Comparison of ENCODE assay signal across 10 cellular contexts in genomic region chr7:132066776-132067175, GRCh38.
DNase-seq lines count a peak whose midpoint lies in the region; ATAC-seq and TF ChIP-seq lines count a peak whose summit lies in the region.
"Had no signal": no experiment of that assay in that cellular context is flagged by ENCODE, and none has a peak within 500 bp of the region (broad histone marks: within the 10 kb centered on the region; RNA-seq: fewer than 3 reads in every experiment).

No MANE protein-coding gene starts in this region.

- WGBS in IMR-90 (ENCODE audit: extremely low coverage in 2 of 2, insufficient read length in 1 of 2), 2 experiments, result 0% methylated on average over 5 of the region's 12 CpGs; no CpG with 5 or more reads in 1 of the 2 experiments

- H3K9me3 ChIP-seq in IMR-90 (ENCODE audit: control insufficient read depth, insufficient read depth, low read length) (no peaks in the 10 kb centered on the region), colonic mucosa (no peaks in the 10 kb centered on the region), tibial artery (no peaks in the 10 kb centered on the region), lower lobe of right lung (no peaks in the 10 kb centered on the region), OCI-LY7 (ENCODE audit: low read length) (no peaks in the 10 kb centered on the region)
- H3K9me3 ChIP-seq: body of pancreas had no signal

- no peaks in the 10 kb centered on the region for H4K20me1 ChIP-seq in IMR-90 (ENCODE audit: insufficient read depth, low read length)
- H4K20me1 ChIP-seq in OCI-LY7 (ENCODE audit: insufficient read depth, low read length), result no peaks in the 10 kb centered on the region

- peak overlapping the region; percentile 95 for H2BK120ac ChIP-seq in IMR-90 (ENCODE audit: low read depth, low read length)

- peak overlapping the region; percentile 96; the same call in 2 of the 3 replicates for H2BK15ac ChIP-seq in IMR-90 (ENCODE audit: low read depth, low read length)

- peak; percentile 45 for ATAC-seq in IMR-90 (ENCODE audit: low read depth)
- ATAC-seq in lower lobe of right lung, result no peak
- ATAC-seq: body of pancreas had no signal

- TF ChIP-seq RAD21 in IMR-90 (IDR thresholded peaks at IDR 0.05; ENCODE audit: low read length), result no peak

- POLR2A ChIA-PET in IMR-90 (lab: Charles Lee; ENCODE audit: unreplicated experiment), result no interaction called here
- POLR2A ChIA-PET in OCI-LY7 (lab: Charles Lee), result no interaction called here

- no peaks in the 10 kb centered on the region for H3K9me2 ChIP-seq in OCI-LY7 (ENCODE audit: insufficient read depth, low read length)

- BruUV-seq in IMR-90 (replicated peaks; lab: Mats Ljungman, UMichigan) (no TSS peak), OCI-LY7 (replicated peaks; lab: Mats Ljungman, UMichigan) (no TSS peak)

- H3K27me3 ChIP-seq in IMR-90 (ENCODE audit: control insufficient read depth, insufficient read depth, low read length) (no peaks in the 10 kb centered on the region; the same call in 1 of the 2 replicates), colonic mucosa (no peaks in the 10 kb centered on the region), tibial artery (no peaks in the 10 kb centered on the region), lower lobe of right lung (ENCODE audit: low read depth) (no peaks in the 10 kb centered on the region)
- H3K27me3 ChIP-seq: body of pancreas had no signal

- H3K56ac ChIP-seq in IMR-90 (ENCODE audit: extremely low read depth, insufficient read depth, low read length), result peak overlapping the region; percentile 60; the same call in 1 of the 2 replicates

- H2AK5ac ChIP-seq in IMR-90 (ENCODE audit: low read depth, low read length), result 0 out of 2 replicates have a peak overlapping the region, but pooled peaks have one; percentile 66

- H3K18ac ChIP-seq in IMR-90 (ENCODE audit: low read depth, low read length), result peak overlapping the region; percentile 87

- peaks cover 20% of the 10 kb centered on the region for H3K9me1 ChIP-seq in IMR-90 (ENCODE audit: insufficient read depth, low read length)

- peak overlapping the region; percentile 15; the same call in 1 of the 2 replicates for H3K9ac ChIP-seq in IMR-90 (ENCODE audit: low read depth, low read length)
- H3K9ac ChIP-seq in colonic mucosa (ENCODE audit: low read depth in 2 of 2, low read length in 2 of 2), result no peak overlapping the region

- intact Hi-C loops in IMR-90 (cut with micrococcal nuclease), result no loop called here
- intact Hi-C loops in colonic mucosa (cut with DNase I), result no loop called here
- intact Hi-C loops in tibial artery (cut with DNase I; ENCODE audit: low total_unique reads), result no loop called here
- intact Hi-C loops in lower lobe of right lung (cut with DNase I), result no loop called here
- intact Hi-C loops in OCI-LY7 (cut with micrococcal nuclease; ENCODE audit: unreplicated experiment), result no loop called here

- H3K14ac ChIP-seq in IMR-90 (replicated peaks; ENCODE audit: low read depth, low read length), result peak overlapping the region; percentile 27; the same call in 1 of the 2 replicates

- H3K4ac ChIP-seq in IMR-90 (ENCODE audit: low read depth, low read length), result peak overlapping the region; percentile 98

- H3K79me1 ChIP-seq in IMR-90 (ENCODE audit: low read depth in 1 of 2, low read length in 2 of 2), result no peaks in the 10 kb centered on the region

- peak overlapping the region; percentile 78 for H3K23ac ChIP-seq in IMR-90 (ENCODE audit: low read depth, low read length)

- H3K36me3 ChIP-seq in IMR-90 (ENCODE audit: control insufficient read depth, insufficient read depth, low read length) (no peaks in the 10 kb centered on the region), colonic mucosa (no peaks in the 10 kb centered on the region), tibial artery (no peaks in the 10 kb centered on the region), lower lobe of right lung (no peaks in the 10 kb centered on the region), OCI-LY7 (ENCODE audit: insufficient read depth, low read length) (no peaks in the 10 kb centered on the region)

- H3K27ac ChIP-seq in IMR-90 (ENCODE audit: insufficient read depth, low read length) (peak overlapping the region; percentile 73), colonic mucosa (peak overlapping the region; percentile 40), tibial artery (peak overlapping the region; percentile 76 to 79), lower lobe of right lung (no peak overlapping the region), OCI-LY7 (ENCODE audit: low read depth, low read length, poor library complexity, severe bottlenecking) (no peak overlapping the region)
- H3K27ac ChIP-seq: body of pancreas had no signal

- H2BK5ac ChIP-seq in IMR-90 (ENCODE audit: low read depth, low read length, poor library complexity, severe bottlenecking), result peak overlapping the region; percentile 95

- no peak for TF ChIP-seq POLR2A in IMR-90 (IDR thresholded peaks at IDR 0.05; ENCODE audit: low read depth, low read length)

- H2AFZ ChIP-seq in IMR-90 (replicated peaks; ENCODE audit: low read length, poor library complexity), result peak overlapping the region; percentile 93
- no peak overlapping the region for H2AFZ ChIP-seq in OCI-LY7 (ENCODE audit: low read length)

- H4K5ac ChIP-seq in IMR-90 (ENCODE audit: low read depth, low read length), result peak overlapping the region; percentile 27

- H3K4me1 ChIP-seq in IMR-90 (ENCODE audit: control insufficient read depth, insufficient read depth, low read length) (peaks cover 17% of the 10 kb centered on the region), colonic mucosa (no peaks in the 10 kb centered on the region), tibial artery (peaks cover 0 to 29% (median 27%) of the 10 kb centered on the region in 4 donors), lower lobe of right lung (peaks cover 6% of the 10 kb centered on the region), OCI-LY7 (ENCODE audit: insufficient read depth, low read length, poor library complexity, severe bottlenecking) (no peaks in the 10 kb centered on the region)
- H3K4me1 ChIP-seq: body of pancreas had no signal

- H4K91ac ChIP-seq in IMR-90 (ENCODE audit: insufficient read depth, low read depth, low read length), result peak overlapping the region; percentile 98

- peak overlapping the region; percentile 8 for H2AK9ac ChIP-seq in IMR-90 (replicated peaks; ENCODE audit: low read depth, low read length, poor library complexity)

- H3K4me2 ChIP-seq in IMR-90 (ENCODE audit: low read depth, low read length) (peak overlapping the region; percentile 71), OCI-LY7 (ENCODE audit: low read length) (no peak overlapping the region)

- no peaks in the 10 kb centered on the region for H3K79me2 ChIP-seq in OCI-LY7 (ENCODE audit: insufficient read depth, low read depth, low read length)

- DNase-seq in IMR-90 (peak; percentile 48), colonic mucosa (peak; percentile 28), midbrain (lab: John Stamatoyannopoulos, UW) (peak; percentile 52), tibial artery (peak in 1 of 2 donors; percentile 80), mesenteric fat pad (ENCODE audit: low spot score) (no peak), lower lobe of right lung (no peak), OCI-LY7 (ENCODE audit: low spot score) (no peak)
- DNase-seq: activated CD4-positive, alpha-beta T cell treated with anti-CD3 and anti-CD28 coated beads, Interleukin-2, amount 10 ng/mL, durations not matched to agents 24 days and 14 days; body of pancreas; NCI-H1105 had no signal

- TF ChIP-seq CTCF in IMR-90 (conservative IDR thresholded peaks at IDR 0.05; ENCODE audit: low read depth, low read length), result no peak
- no peak for TF ChIP-seq CTCF in colonic mucosa (IDR thresholded peaks at IDR 0.05)
- no peak for TF ChIP-seq CTCF in tibial artery (IDR thresholded peaks at IDR 0.05)
- TF ChIP-seq CTCF in lower lobe of right lung (IDR thresholded peaks at IDR 0.05), result no peak
- TF ChIP-seq CTCF in OCI-LY7 (conservative IDR thresholded peaks at IDR 0.05; ENCODE audit: low read length), result no peak

- in situ Hi-C loops in IMR-90 (cut with MboI; ENCODE audit: low sequenced_read_pairs), result no loop called here

- H3K4me3 ChIP-seq in IMR-90 (ENCODE audit: insufficient read depth, low read depth, low read length) (no peak overlapping the region), colonic mucosa (no peak overlapping the region), tibial artery (no peak overlapping the region), lower lobe of right lung (no peak overlapping the region), OCI-LY7 (ENCODE audit: low read depth, low read length, poor library complexity, severe bottlenecking) (no peak overlapping the region)
- H3K4me3 ChIP-seq: body of pancreas had no signal

- CTCF ChIA-PET in IMR-90 (lab: Yijun Ruan, JAX), result interaction anchor here (1.2 kb wide), 1 partner anchor 9 kb away, joined by 3 read pairs; no protein-coding TSS in a partner anchor
- CTCF ChIA-PET in OCI-LY7 (lab: Charles Lee; ENCODE audit: unreplicated experiment), result no interaction called here

- peak overlapping the region; percentile 86 to 92 for H4K8ac ChIP-seq in IMR-90 (ENCODE audit: low read depth in 2 of 2, low read length in 2 of 2)

- H2BK20ac ChIP-seq in IMR-90 (ENCODE audit: low read depth, low read length), result peak overlapping the region; percentile 96

- dilution Hi-C loops in IMR-90 (cut with HindIII; ENCODE audit: low sequenced_read_pairs, unreplicated experiment), result no loop called here

TF ChIP-seq in IMR-90, 13 proteins besides CTCF, POLR2A, EP300 and RAD21:
- TF ChIP-seq MAFK (IDR thresholded peaks at IDR 0.05; ENCODE audit: low read depth, low read length), result no peak
- TF ChIP-seq MAZ (IDR thresholded peaks at IDR 0.05; ENCODE audit: borderline replicate concordance, low read depth, low read length), result peak; percentile 18; the same call in 1 of the 2 replicates

Comparison
In these comparisons a context has a peak if more than half of its experiments do, and no peak if none do; other contexts are left out.
1. DNase-seq: peak in IMR-90 (single experiment), colonic mucosa (single experiment) and midbrain (single experiment); none in mesenteric fat pad (single experiment), lower lobe of right lung (single experiment) and OCI-LY7 (single experiment).
2. H3K27ac ChIP-seq: peak in IMR-90 (single experiment), colonic mucosa (single experiment) and tibial artery (2 of 2); none in lower lobe of right lung (single experiment) and OCI-LY7 (single experiment).